ENCODE assay signal across 14 cellular contexts in the genomic region with DNA sequence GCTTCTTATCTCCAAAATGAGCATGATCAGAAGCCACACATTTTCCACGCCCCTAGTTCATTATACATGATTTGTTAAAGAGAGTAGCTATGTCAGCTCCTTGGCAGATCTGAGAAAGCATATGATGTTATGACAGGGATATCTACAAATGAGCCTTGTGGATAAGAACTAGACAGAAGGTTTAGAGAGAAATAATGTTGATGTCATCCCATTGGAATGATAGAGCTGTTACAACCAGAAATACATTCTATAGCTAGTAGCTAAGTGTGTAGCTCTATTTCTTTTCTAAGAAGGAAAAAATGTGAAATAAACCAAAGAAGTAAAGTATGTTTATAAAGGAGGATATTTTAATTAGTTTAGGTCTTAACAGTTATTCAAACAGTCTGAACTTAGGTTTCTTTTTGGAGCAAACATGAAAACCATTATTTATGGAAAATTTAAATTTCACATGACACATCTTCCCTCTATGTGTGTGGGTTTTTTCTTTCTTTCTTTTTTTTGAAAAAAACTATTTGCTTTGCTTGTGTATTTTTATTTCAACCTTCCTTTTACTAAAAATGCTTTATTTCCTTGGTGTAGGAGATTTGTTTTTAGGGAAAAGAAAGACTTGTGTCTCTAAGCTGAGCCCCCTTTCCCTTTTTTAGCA.
DNase-seq lines count a peak whose midpoint lies in the region; ATAC-seq and TF ChIP-seq lines count a peak whose summit lies in the region.
"Had no signal": no experiment of that assay in that cellular context is flagged by ENCODE, and none has a peak within 500 bp of the region (broad histone marks: within the 10 kb centered on the region; RNA-seq: fewer than 3 reads in every experiment).

No MANE protein-coding gene starts in this region.

- H3K79me1 ChIP-seq in IMR-90 (ENCODE audit: low read depth in 1 of 2, low read length in 2 of 2): peaks cover 35 to 77% of the 10 kb centered on the region in 2 experiments

- H2AFZ ChIP-seq in IMR-90 (replicated peaks; ENCODE audit: low read length, poor library complexity): no peak overlapping the region
- H2AFZ ChIP-seq: GM23338 had no signal

- POLR2A ChIA-PET in A673 (lab: Charles Lee; ENCODE audit: low non-redundant PET): no interaction called here
- POLR2A ChIA-PET in IMR-90 (lab: Charles Lee; ENCODE audit: unreplicated experiment): no interaction called here
- POLR2A ChIA-PET in activated CD4-positive, alpha-beta memory T cell treated with anti-CD3 and anti-CD28 coated beads, Interleukin-2, amount 10 ng/mL, durations not matched to agents 7 days and 5 days (lab: Charles Lee): no interaction called here
- POLR2A ChIA-PET in naive thymus-derived CD4-positive, alpha-beta T cell (lab: Charles Lee): interaction anchor here (0.8 kb wide), 1 partner anchor 173 kb away, joined by 3 read pairs; no protein-coding TSS in a partner anchor

- H3K9me3 ChIP-seq in A673 (ENCODE audit: low read depth, low read length, poor library complexity, severe bottlenecking) (no peaks in the 10 kb centered on the region), IMR-90 (ENCODE audit: control insufficient read depth, insufficient read depth, low read length) (no peaks in the 10 kb centered on the region), lower lobe of right lung (no peaks in the 10 kb centered on the region)
- H3K9me3 ChIP-seq in naive thymus-derived CD4-positive, alpha-beta T cell (ENCODE audit: control insufficient read depth in 2 of 3, low read length in 3 of 3): no peaks in the 10 kb centered on the region
- H3K9me3 ChIP-seq: adrenal gland had no signal

- H3K27ac Mint-ChIP-seq in activated CD4-positive, alpha-beta memory T cell treated with anti-CD3 and anti-CD28 coated beads, Interleukin-2, amount 10 ng/mL, durations not matched to agents 7 days and 5 days: no peak overlapping the region
- H3K27ac Mint-ChIP-seq in naive thymus-derived CD4-positive, alpha-beta T cell: no peak overlapping the region
- H3K27ac Mint-ChIP-seq: activated CD4-positive, alpha-beta T cell treated with anti-CD3 and anti-CD28 coated beads, Interleukin-2, amount 10 ng/mL, durations not matched to agents 24 days and 14 days had no signal

- in situ Hi-C loops in IMR-90 (cut with MboI; ENCODE audit: low sequenced_read_pairs): no loop called here

- dilution Hi-C loops in IMR-90 (cut with HindIII; ENCODE audit: low sequenced_read_pairs, unreplicated experiment): no loop called here

- H3K36me3 Mint-ChIP-seq in activated CD4-positive, alpha-beta memory T cell treated with anti-CD3 and anti-CD28 coated beads, Interleukin-2, amount 10 ng/mL, durations not matched to agents 7 days and 5 days (ENCODE audit: low read depth): no peaks in the 10 kb centered on the region
- peaks cover 3 to 52% (median 27%) of the 10 kb centered on the region in 5 donors for H3K36me3 Mint-ChIP-seq in naive thymus-derived CD4-positive, alpha-beta T cell

- H3K27me3 ChIP-seq in A673 (replicated peaks; ENCODE audit: insufficient read depth, low read depth, low read length, poor library complexity) (no peaks in the 10 kb centered on the region), IMR-90 (ENCODE audit: control insufficient read depth, insufficient read depth, low read length) (no peaks in the 10 kb centered on the region), lower lobe of right lung (ENCODE audit: low read depth) (no peaks in the 10 kb centered on the region)
- no peaks in the 10 kb centered on the region for H3K27me3 ChIP-seq in naive thymus-derived CD4-positive, alpha-beta T cell (ENCODE audit: control insufficient read depth in 2 of 2, insufficient read depth in 2 of 2, low read length in 2 of 2)
- H3K27me3 ChIP-seq: adrenal gland had no signal

- peak overlapping the region; percentile 55; the same call in 1 of the 2 replicates for H3K4ac ChIP-seq in IMR-90 (ENCODE audit: low read depth, low read length)

- WGBS in IMR-90 (ENCODE audit: extremely low coverage in 2 of 2, insufficient read length in 1 of 2), 2 experiments: no CpG with 5 or more reads among the region's 1 CpG

- no peaks in the 10 kb centered on the region for H3K27me3 Mint-ChIP-seq in activated CD4-positive, alpha-beta memory T cell treated with anti-CD3 and anti-CD28 coated beads, Interleukin-2, amount 10 ng/mL, durations not matched to agents 7 days and 5 days
- no peaks in the 10 kb centered on the region for H3K27me3 Mint-ChIP-seq in naive thymus-derived CD4-positive, alpha-beta T cell
- H3K27me3 Mint-ChIP-seq: activated CD4-positive, alpha-beta T cell treated with anti-CD3 and anti-CD28 coated beads, Interleukin-2, amount 10 ng/mL, durations not matched to agents 24 days and 14 days had no signal

- H3K36me3 ChIP-seq in A673 (ENCODE audit: insufficient read depth, low read length, poor library complexity, severe bottlenecking) (no peaks in the 10 kb centered on the region), IMR-90 (ENCODE audit: control insufficient read depth, insufficient read depth, low read length) (peaks cover 10% of the 10 kb centered on the region), lower lobe of right lung (no peaks in the 10 kb centered on the region)
- H3K36me3 ChIP-seq in naive thymus-derived CD4-positive, alpha-beta T cell (ENCODE audit: control insufficient read depth in 2 of 3, insufficient read depth in 3 of 3, low read length in 3 of 3): no peaks in the 10 kb centered on the region
- H3K36me3 ChIP-seq: adrenal gland had no signal

- H3K23ac ChIP-seq in IMR-90 (ENCODE audit: low read depth, low read length): no peak overlapping the region

- H3K4me1 ChIP-seq in A673 (ENCODE audit: insufficient read depth, low read length, poor library complexity, severe bottlenecking) (peaks cover 4% of the 10 kb centered on the region), IMR-90 (ENCODE audit: control insufficient read depth, insufficient read depth, low read length) (peaks cover 31% of the 10 kb centered on the region), lower lobe of right lung (peaks cover 34% of the 10 kb centered on the region)
- H3K4me1 ChIP-seq in naive thymus-derived CD4-positive, alpha-beta T cell (ENCODE audit: control insufficient read depth in 2 of 2, insufficient read depth in 2 of 2, low read length in 2 of 2): no peaks in the 10 kb centered on the region

- TF ChIP-seq RAD21 in IMR-90 (IDR thresholded peaks at IDR 0.05; ENCODE audit: low read length): no peak

- H3K56ac ChIP-seq in IMR-90 (ENCODE audit: extremely low read depth, insufficient read depth, low read length): peak overlapping the region; percentile 64; the same call in 1 of the 2 replicates

- no peaks in the 10 kb centered on the region for H3K9me3 Mint-ChIP-seq in activated CD4-positive, alpha-beta memory T cell treated with anti-CD3 and anti-CD28 coated beads, Interleukin-2, amount 10 ng/mL, durations not matched to agents 7 days and 5 days
- H3K9me3 Mint-ChIP-seq in naive thymus-derived CD4-positive, alpha-beta T cell: peaks cover 0 to 2% (median 0%) of the 10 kb centered on the region in 11 donors
- H3K9me3 Mint-ChIP-seq: activated CD4-positive, alpha-beta T cell treated with anti-CD3 and anti-CD28 coated beads, Interleukin-2, amount 10 ng/mL, durations not matched to agents 24 days and 14 days; GM23338 had no signal

- peak; percentile 91 for ATAC-seq in IMR-90 (ENCODE audit: low read depth)
- no peak for ATAC-seq in lower lobe of right lung
- ATAC-seq in GM18520 (IDR thresholded peaks at IDR 0.05; ENCODE audit: unreplicated experiment): no peak
- ATAC-seq in naive thymus-derived CD4-positive, alpha-beta T cell: no peak
- ATAC-seq: GM23338 had no signal

- peaks cover 31% of the 10 kb centered on the region for H3K9me1 ChIP-seq in IMR-90 (ENCODE audit: insufficient read depth, low read length)

- TF ChIP-seq POLR2A in IMR-90 (IDR thresholded peaks at IDR 0.05; ENCODE audit: low read depth, low read length): no peak

- H3K18ac ChIP-seq in IMR-90 (ENCODE audit: low read depth, low read length): peak overlapping the region; percentile 80; the same call in 1 of the 2 replicates

- intact Hi-C loops in A673 (cut with micrococcal nuclease; ENCODE audit: unreplicated experiment): no loop called here
- intact Hi-C loops in IMR-90 (cut with micrococcal nuclease): no loop called here
- intact Hi-C loops in lower lobe of right lung (cut with DNase I): no loop called here
- intact Hi-C loops in naive thymus-derived CD4-positive, alpha-beta T cell (cut with micrococcal nuclease): no loop called here

- peak overlapping the region; percentile 33; the same call in 1 of the 2 replicates for H2BK120ac ChIP-seq in IMR-90 (ENCODE audit: low read depth, low read length)

- peak overlapping the region in 1 of 2 experiments; percentile 53; a peak in 1 of 4 replicates for H4K8ac ChIP-seq in IMR-90 (ENCODE audit: low read depth in 2 of 2, low read length in 2 of 2)

- H3K27ac ChIP-seq in A673 (ENCODE audit: low read depth, low read length, poor library complexity, severe bottlenecking) (no peak overlapping the region), IMR-90 (ENCODE audit: insufficient read depth, low read length) (peak overlapping the region; percentile 65; the same call in 1 of the 2 replicates), lower lobe of right lung (peak overlapping the region; percentile 14)
- H3K27ac ChIP-seq in naive thymus-derived CD4-positive, alpha-beta T cell (ENCODE audit: low read depth, low read length): no peak overlapping the region

- DNase-seq in A673 (ENCODE audit: low spot score): peak; percentile 36
- peak; percentile 94 for DNase-seq in IMR-90
- peak; percentile 81 to 85 for DNase-seq in cardiac fibroblast (ENCODE audit: low read depth in 2 of 2)
- DNase-seq in lower lobe of right lung: no peak
- DNase-seq in activated CD4-positive, alpha-beta memory T cell treated with anti-CD3 and anti-CD28 coated beads, Interleukin-2, amount 10 ng/mL, durations not matched to agents 7 days and 5 days: no peak
- no peak for DNase-seq in GM19238 (ENCODE audit: insufficient read length, low spot score)
- no peak for DNase-seq in naive thymus-derived CD4-positive, alpha-beta T cell
- DNase-seq: activated CD4-positive, alpha-beta T cell treated with anti-CD3 and anti-CD28 coated beads, Interleukin-2, amount 10 ng/mL, durations not matched to agents 24 days and 14 days; adrenal gland; NCI-H1436; occipital lobe; OCI-M1 had no signal

- H4K91ac ChIP-seq in IMR-90 (ENCODE audit: insufficient read depth, low read depth, low read length): peak overlapping the region; percentile 13; the same call in 1 of the 2 replicates

- peak overlapping the region; percentile 66; the same call in 1 of the 2 replicates for H3K4me2 ChIP-seq in IMR-90 (ENCODE audit: low read depth, low read length)
- H3K4me2 ChIP-seq: GM23338 had no signal

- no peak overlapping the region for H3K4me3 ChIP-seq in A673 (ENCODE audit: low read depth, low read length, poor library complexity, severe bottlenecking)
- no peak overlapping the region for H3K4me3 ChIP-seq in IMR-90 (ENCODE audit: insufficient read depth, low read depth, low read length)
- no peak overlapping the region for H3K4me3 ChIP-seq in cardiac fibroblast (replicated peaks in 1 of 2; ENCODE audit: low read depth in 2 of 2, low read length in 2 of 2)
- H3K4me3 ChIP-seq in lower lobe of right lung: no peak overlapping the region
- H3K4me3 ChIP-seq in naive thymus-derived CD4-positive, alpha-beta T cell (ENCODE audit: low read length): no peak overlapping the region
- H3K4me3 ChIP-seq: adrenal gland, GM23338 had no signal

- 0 out of 2 replicates have a peak overlapping the region, but pooled peaks have one; percentile 8 for H2BK20ac ChIP-seq in IMR-90 (ENCODE audit: low read depth, low read length)

- H3K9ac ChIP-seq in IMR-90 (ENCODE audit: low read depth, low read length): no peak overlapping the region

- H4K5ac ChIP-seq in IMR-90 (ENCODE audit: low read depth, low read length): no peak overlapping the region

- no peak overlapping the region for H2BK15ac ChIP-seq in IMR-90 (ENCODE audit: low read depth, low read length)

- H4K20me1 ChIP-seq in IMR-90 (ENCODE audit: insufficient read depth, low read length): peaks cover 35% of the 10 kb centered on the region

- no peak overlapping the region for H3K4me3 Mint-ChIP-seq in activated CD4-positive, alpha-beta memory T cell treated with anti-CD3 and anti-CD28 coated beads, Interleukin-2, amount 10 ng/mL, durations not matched to agents 7 days and 5 days
- no peak overlapping the region for H3K4me3 Mint-ChIP-seq in naive thymus-derived CD4-positive, alpha-beta T cell
- H3K4me3 Mint-ChIP-seq: activated CD4-positive, alpha-beta T cell treated with anti-CD3 and anti-CD28 coated beads, Interleukin-2, amount 10 ng/mL, durations not matched to agents 24 days and 14 days; GM23338 had no signal

- no peaks in the 10 kb centered on the region for H3K4me1 Mint-ChIP-seq in activated CD4-positive, alpha-beta memory T cell treated with anti-CD3 and anti-CD28 coated beads, Interleukin-2, amount 10 ng/mL, durations not matched to agents 7 days and 5 days
- H3K4me1 Mint-ChIP-seq in naive thymus-derived CD4-positive, alpha-beta T cell: peaks cover 0 to 9% (median 3%) of the 10 kb centered on the region in 7 donors
- H3K4me1 Mint-ChIP-seq: activated CD4-positive, alpha-beta T cell treated with anti-CD3 and anti-CD28 coated beads, Interleukin-2, amount 10 ng/mL, durations not matched to agents 24 days and 14 days had no signal

- no peak for TF ChIP-seq CTCF in A673 (conservative IDR thresholded peaks at IDR 0.05; ENCODE audit: low read depth, low read length)
- no peak for TF ChIP-seq CTCF in IMR-90 (conservative IDR thresholded peaks at IDR 0.05; ENCODE audit: low read depth, low read length)
- no peak for TF ChIP-seq CTCF in cardiac fibroblast (IDR thresholded peaks at IDR 0.05; ENCODE audit: low read depth, low read length)
- TF ChIP-seq CTCF in lower lobe of right lung (IDR thresholded peaks at IDR 0.05): no peak

- H2AK5ac ChIP-seq in IMR-90 (ENCODE audit: low read depth, low read length): no peak overlapping the region

- no peak overlapping the region for H2AK9ac ChIP-seq in IMR-90 (replicated peaks; ENCODE audit: low read depth, low read length, poor library complexity)

- no TSS peak for BruUV-seq in A673 (replicated peaks; lab: Mats Ljungman, UMichigan)
- BruUV-seq in IMR-90 (replicated peaks; lab: Mats Ljungman, UMichigan): no TSS peak

- CTCF ChIA-PET in A673 (lab: Charles Lee): no interaction called here
- CTCF ChIA-PET in IMR-90 (lab: Yijun Ruan, JAX): no interaction called here
- CTCF ChIA-PET in activated CD4-positive, alpha-beta memory T cell treated with anti-CD3 and anti-CD28 coated beads, Interleukin-2, amount 10 ng/mL, durations not matched to agents 7 days and 5 days (lab: Charles Lee): interaction anchor here (0.6 to 1.9 kb wide), 2 partner anchors 30 to 52 kb away, joined by 3 to 5 read pairs; no protein-coding TSS in a partner anchor
- CTCF ChIA-PET in naive thymus-derived CD4-positive, alpha-beta T cell (lab: Charles Lee): no interaction called here

- peak overlapping the region; percentile 91 for H2BK5ac ChIP-seq in IMR-90 (ENCODE audit: low read depth, low read length, poor library complexity, severe bottlenecking)

- 0 out of 2 replicates have a peak overlapping the region, but pooled peaks have one; percentile 44 for H3K14ac ChIP-seq in IMR-90 (replicated peaks; ENCODE audit: low read depth, low read length)

Comparison
In these comparisons a context has a peak if more than half of its experiments do, and no peak if none do; other contexts are left out.
1. DNase-seq: peak in A673 (single experiment), IMR-90 (single experiment) and cardiac fibroblast (2 of 2); none in lower lobe of right lung (single experiment), activated CD4-positive, alpha-beta memory T cell treated with anti-CD3 and anti-CD28 coated beads, Interleukin-2, amount 10 ng/mL, durations not matched to agents 7 days and 5 days (single experiment), GM19238 (single experiment) and naive thymus-derived CD4-positive, alpha-beta T cell (0 of 9).
2. H3K27ac ChIP-seq: peak in IMR-90 (single experiment) and lower lobe of right lung (single experiment); none in A673 (single experiment) and naive thymus-derived CD4-positive, alpha-beta T cell (single experiment).